1 cellular context compared by ENCODE assay signal in genomic region chr16:85522842-85523601, GRCh38.
TF ChIP-seq lines count a peak whose summit lies in the region.

No MANE protein-coding gene starts in this region.

TF ChIP-seq in HEK293, 187 proteins besides CTCF, POLR2A, EP300 and RAD21 (continued from another document and continues in another):
- no peak; the same call in 1 of the 2 replicates for TF ChIP-seq FEZF1 (tag by site-specific recombination; IDR thresholded peaks at IDR 0.05)
- TF ChIP-seq ZNF311 (tag by site-specific recombination; IDR thresholded peaks at IDR 0.05; ENCODE audit: borderline replicate concordance): peak; percentile 47; the same call in 1 of the 2 replicates
- no peak for TF ChIP-seq HOXC10 (CRISPR knock-in tag; IDR thresholded peaks at IDR 0.05)
- TF ChIP-seq ZNF423 (tag by site-specific recombination; IDR thresholded peaks at IDR 0.05): no peak
- no peak for TF ChIP-seq ZNF560 (tag by site-specific recombination; IDR thresholded peaks at IDR 0.05; ENCODE audit: borderline replicate concordance)
- TF ChIP-seq PRDM4 (tag by site-specific recombination; IDR thresholded peaks at IDR 0.05): no peak
- TF ChIP-seq ZNF776 (tag by site-specific recombination; IDR thresholded peaks at IDR 0.05; ENCODE audit: borderline replicate concordance): peak; percentile 85
- TF ChIP-seq SETDB1 (IDR thresholded peaks at IDR 0.05; ENCODE audit: insufficient read length, low read length): no peak
- TF ChIP-seq ZNF175 (tag by site-specific recombination; IDR thresholded peaks at IDR 0.05): no peak
- peak; percentile 76 for TF ChIP-seq ZFHX2 (tag by site-specific recombination; conservative IDR thresholded peaks at IDR 0.05)
- no peak for TF ChIP-seq ZNF549 (tag by site-specific recombination; IDR thresholded peaks at IDR 0.05)
- TF ChIP-seq ZNF624 (tag by site-specific recombination; IDR thresholded peaks at IDR 0.05): no peak
- TF ChIP-seq ZNF529 (tag by site-specific recombination; IDR thresholded peaks at IDR 0.05; ENCODE audit: insufficient replicate concordance): no peak
- TF ChIP-seq OVOL3 (tag by site-specific recombination; IDR thresholded peaks at IDR 0.05): no peak
- TF ChIP-seq PBX3 (CRISPR knock-in tag; IDR thresholded peaks at IDR 0.05): no peak
- peak; percentile 88; the same call in 1 of the 2 replicates for TF ChIP-seq ZNF280C (tag by site-specific recombination; IDR thresholded peaks at IDR 0.05)
- TF ChIP-seq GLIS1 (tag by site-specific recombination; IDR thresholded peaks at IDR 0.05): no peak
- TF ChIP-seq, protein P1, sequence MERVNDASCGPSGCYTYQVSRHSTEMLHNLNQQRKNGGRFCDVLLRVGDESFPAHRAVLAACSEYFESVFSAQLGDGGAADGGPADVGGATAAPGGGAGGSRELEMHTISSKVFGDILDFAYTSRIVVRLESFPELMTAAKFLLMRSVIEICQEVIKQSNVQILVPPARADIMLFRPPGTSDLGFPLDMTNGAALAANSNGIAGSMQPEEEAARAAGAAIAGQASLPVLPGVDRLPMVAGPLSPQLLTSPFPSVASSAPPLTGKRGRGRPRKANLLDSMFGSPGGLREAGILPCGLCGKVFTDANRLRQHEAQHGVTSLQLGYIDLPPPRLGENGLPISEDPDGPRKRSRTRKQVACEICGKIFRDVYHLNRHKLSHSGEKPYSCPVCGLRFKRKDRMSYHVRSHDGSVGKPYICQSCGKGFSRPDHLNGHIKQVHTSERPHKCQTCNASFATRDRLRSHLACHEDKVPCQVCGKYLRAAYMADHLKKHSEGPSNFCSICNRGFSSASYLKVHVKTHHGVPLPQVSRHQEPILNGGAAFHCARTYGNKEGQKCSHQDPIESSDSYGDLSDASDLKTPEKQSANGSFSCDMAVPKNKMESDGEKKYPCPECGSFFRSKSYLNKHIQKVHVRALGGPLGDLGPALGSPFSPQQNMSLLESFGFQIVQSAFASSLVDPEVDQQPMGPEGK (tag by site-specific recombination; IDR thresholded peaks at IDR 0.05): no peak
- TF ChIP-seq ZNF155 (tag by site-specific recombination; IDR thresholded peaks at IDR 0.05): peak; percentile 76; the same call in 1 of the 2 replicates
- no peak; the same call in 1 of the 2 replicates for TF ChIP-seq GFI1B (tag by site-specific recombination; IDR thresholded peaks at IDR 0.05)
- TF ChIP-seq ZNF426 (tag by site-specific recombination; IDR thresholded peaks at IDR 0.05): no peak
- TF ChIP-seq PRDM2 (tag by site-specific recombination; IDR thresholded peaks at IDR 0.05; ENCODE audit: borderline replicate concordance): peak; percentile 99
- TF ChIP-seq ZNF184 (tag by site-specific recombination; IDR thresholded peaks at IDR 0.05): no peak
- TF ChIP-seq ZBTB20 (tag by site-specific recombination; IDR thresholded peaks at IDR 0.05): peak; percentile 68
- no peak for TF ChIP-seq ZNF335 (tag by site-specific recombination; conservative IDR thresholded peaks at IDR 0.05)
- no peak for TF ChIP-seq ZNF404 (tag by site-specific recombination; IDR thresholded peaks at IDR 0.05)
- no peak for TF ChIP-seq ZNF777 (tag by site-specific recombination; IDR thresholded peaks at IDR 0.05; ENCODE audit: borderline replicate concordance)
- TF ChIP-seq ZNF114 (tag by site-specific recombination; IDR thresholded peaks at IDR 0.05): 0 out of 2 replicates have a peak, but pooled peaks have one; percentile 59
- no peak for TF ChIP-seq BCL11B (tag by site-specific recombination; IDR thresholded peaks at IDR 0.05; ENCODE audit: low read depth)
- TF ChIP-seq PRDM10 (tag by site-specific recombination; IDR thresholded peaks at IDR 0.05): 0 out of 2 replicates have a peak, but pooled peaks have one; percentile 23
- no peak; the same call in 1 of the 2 replicates for TF ChIP-seq ZNF211 (tag by site-specific recombination; IDR thresholded peaks at IDR 0.05; ENCODE audit: low read depth)
- no peak for TF ChIP-seq ZNF626 (tag by site-specific recombination; IDR thresholded peaks at IDR 0.05)
- no peak for TF ChIP-seq ZNF37A (tag by site-specific recombination; IDR thresholded peaks at IDR 0.05)
- TF ChIP-seq, protein P2, sequence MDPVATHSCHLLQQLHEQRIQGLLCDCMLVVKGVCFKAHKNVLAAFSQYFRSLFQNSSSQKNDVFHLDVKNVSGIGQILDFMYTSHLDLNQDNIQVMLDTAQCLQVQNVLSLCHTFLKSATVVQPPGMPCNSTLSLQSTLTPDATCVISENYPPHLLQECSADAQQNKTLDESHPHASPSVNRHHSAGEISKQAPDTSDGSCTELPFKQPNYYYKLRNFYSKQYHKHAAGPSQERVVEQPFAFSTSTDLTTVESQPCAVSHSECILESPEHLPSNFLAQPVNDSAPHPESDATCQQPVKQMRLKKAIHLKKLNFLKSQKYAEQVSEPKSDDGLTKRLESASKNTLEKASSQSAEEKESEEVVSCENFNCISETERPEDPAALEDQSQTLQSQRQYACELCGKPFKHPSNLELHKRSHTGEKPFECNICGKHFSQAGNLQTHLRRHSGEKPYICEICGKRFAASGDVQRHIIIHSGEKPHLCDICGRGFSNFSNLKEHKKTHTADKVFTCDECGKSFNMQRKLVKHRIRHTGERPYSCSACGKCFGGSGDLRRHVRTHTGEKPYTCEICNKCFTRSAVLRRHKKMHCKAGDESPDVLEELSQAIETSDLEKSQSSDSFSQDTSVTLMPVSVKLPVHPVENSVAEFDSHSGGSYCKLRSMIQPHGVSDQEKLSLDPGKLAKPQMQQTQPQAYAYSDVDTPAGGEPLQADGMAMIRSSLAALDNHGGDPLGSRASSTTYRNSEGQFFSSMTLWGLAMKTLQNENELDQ (tag by site-specific recombination; IDR thresholded peaks at IDR 0.05; ENCODE audit: low read depth): no peak
- no peak for TF ChIP-seq GLI2 (tag by site-specific recombination; IDR thresholded peaks at IDR 0.05; ENCODE audit: borderline replicate concordance, low read depth)
- peak; percentile 16 for TF ChIP-seq ZBTB26 (tag by site-specific recombination; optimal IDR thresholded peaks at IDR 0.05)
- TF ChIP-seq ZNF341 (tag by site-specific recombination; IDR thresholded peaks at IDR 0.05; ENCODE audit: low read depth): peak; percentile 98
- TF ChIP-seq ZNF266 (tag by site-specific recombination; IDR thresholded peaks at IDR 0.05; ENCODE audit: low read depth): peak; percentile 75
